ENCODE assay signal across 8 cellular contexts in genomic region chr21:33968082-33968997, GRCh38. TPM values are rescaled to one million over a fixed set of nuclear protein-coding genes. Genes with fewer than 3 reads are reported as not detected.
DNase-seq lines count a peak whose midpoint lies in the region; ATAC-seq and TF ChIP-seq lines count a peak whose summit lies in the region.

No MANE protein-coding gene starts in this region.

- TF ChIP-seq CTCF in Calu3 (IDR thresholded peaks at IDR 0.05; ENCODE audit: unreplicated experiment), result no peak

- H3K9me3 ChIP-seq in subcutaneous abdominal adipose tissue (ENCODE audit: control insufficient read depth in 5 of 5, low read length in 5 of 5), result no peaks in the 10 kb centered on the region

- ATAC-seq in activated CD8-positive, alpha-beta T cell treated with anti-CD3 and anti-CD28 coated beads, Interleukin-2, amount 10 ng/mL, durations not matched to agents 7 days and 5 days, result no peak
- no peak for ATAC-seq in HG02870 (IDR thresholded peaks at IDR 0.05; ENCODE audit: unreplicated experiment)

- peak overlapping the region in 1 of 5 donors; percentile 15 for H3K4me3 ChIP-seq in subcutaneous abdominal adipose tissue (ENCODE audit: low read depth in 1 of 5, low read length in 5 of 5)

- no peaks in the 10 kb centered on the region for H3K36me3 ChIP-seq in subcutaneous abdominal adipose tissue (ENCODE audit: control insufficient read depth in 5 of 5, insufficient read depth in 5 of 5, low read length in 5 of 5)

- intact Hi-C loops in Calu3 (cut with micrococcal nuclease; ENCODE audit: unreplicated experiment), result no loop called here

- POLR2A ChIA-PET in activated CD8-positive, alpha-beta T cell treated with anti-CD3 and anti-CD28 coated beads, Interleukin-2, amount 10 ng/mL, durations not matched to agents 7 days and 5 days (lab: Charles Lee), result interaction anchor here (0.9 to 4.9 kb wide), 2 partner anchors 19 to 87 kb away, joined by 3 to 30 read pairs; no protein-coding TSS in a partner anchor

- peaks cover 36% of the 10 kb centered on the region for H3K4me1 Mint-ChIP-seq in Calu3 (ENCODE audit: low read depth, unreplicated experiment)
- peaks cover 15% of the 10 kb centered on the region for H3K4me1 Mint-ChIP-seq in activated CD8-positive, alpha-beta T cell treated with anti-CD3 and anti-CD28 coated beads, Interleukin-2, amount 10 ng/mL, durations not matched to agents 7 days and 5 days (ENCODE audit: low read depth)

- no peaks in the 10 kb centered on the region for H3K36me3 Mint-ChIP-seq in Calu3 (ENCODE audit: insufficient read depth, unreplicated experiment)
- peaks cover 51% of the 10 kb centered on the region for H3K36me3 Mint-ChIP-seq in activated CD8-positive, alpha-beta T cell treated with anti-CD3 and anti-CD28 coated beads, Interleukin-2, amount 10 ng/mL, durations not matched to agents 7 days and 5 days (ENCODE audit: low read depth)

- H3K27ac Mint-ChIP-seq in Calu3 (ENCODE audit: unreplicated experiment), result peak overlapping the region; percentile 58
- peak overlapping the region; percentile 19 for H3K27ac Mint-ChIP-seq in activated CD8-positive, alpha-beta T cell treated with anti-CD3 and anti-CD28 coated beads, Interleukin-2, amount 10 ng/mL, durations not matched to agents 7 days and 5 days

- peaks cover 0 to 4% (median 0%) of the 10 kb centered on the region in 5 donors for H3K27me3 ChIP-seq in subcutaneous abdominal adipose tissue (ENCODE audit: control insufficient read depth in 5 of 5, insufficient read depth in 4 of 5, low read length in 5 of 5)

- no TSS peak for BruUV-seq in Calu3 (replicated peaks; lab: Mats Ljungman, UMichigan)

- H3K4me3 Mint-ChIP-seq in Calu3 (ENCODE audit: low read depth, unreplicated experiment), result peak overlapping the region; percentile 21
- no peak overlapping the region for H3K4me3 Mint-ChIP-seq in activated CD8-positive, alpha-beta T cell treated with anti-CD3 and anti-CD28 coated beads, Interleukin-2, amount 10 ng/mL, durations not matched to agents 7 days and 5 days

- no peaks in the 10 kb centered on the region for H3K9me3 Mint-ChIP-seq in Calu3 (ENCODE audit: low read depth, unreplicated experiment)
- H3K9me3 Mint-ChIP-seq in activated CD8-positive, alpha-beta T cell treated with anti-CD3 and anti-CD28 coated beads, Interleukin-2, amount 10 ng/mL, durations not matched to agents 7 days and 5 days (ENCODE audit: insufficient read depth), result no peaks in the 10 kb centered on the region

- H3K9ac ChIP-seq in subcutaneous abdominal adipose tissue (ENCODE audit: low read length in 5 of 5), result no peak overlapping the region

- DNase-seq in Calu3, result peak; percentile 36
- DNase-seq in HT-29 (ENCODE audit: low spot score), result peak; percentile 49
- DNase-seq in activated CD8-positive, alpha-beta T cell treated with anti-CD3 and anti-CD28 coated beads, Interleukin-2, amount 10 ng/mL, durations not matched to agents 7 days and 5 days, result peak; percentile 34
- peak; percentile 60 for DNase-seq in hepatic stellate cell (ENCODE audit: low spot score)
- no peak for DNase-seq in OCI-M2 (lab: John Stamatoyannopoulos, UW; ENCODE audit: unreplicated experiment)
- DNase-seq in GF-D8 (lab: John Stamatoyannopoulos, UW), result no peak

- CTCF ChIA-PET in Calu3 (lab: Charles Lee), result interaction anchor here (0.5 kb wide), 1 partner anchor 281 kb away, joined by 5 read pairs; no protein-coding TSS in a partner anchor
- CTCF ChIA-PET in activated CD8-positive, alpha-beta T cell treated with anti-CD3 and anti-CD28 coated beads, Interleukin-2, amount 10 ng/mL, durations not matched to agents 7 days and 5 days (lab: Charles Lee), result interaction anchor here (1.4 to 2.0 kb wide), 3 partner anchors 9 to 44 kb away, joined by 3 to 11 read pairs (median 4); no protein-coding TSS in a partner anchor

- peak overlapping the region; percentile 4 for H3K27ac ChIP-seq in subcutaneous abdominal adipose tissue (ENCODE audit: low read depth, low read length)

- no peaks in the 10 kb centered on the region for H3K27me3 Mint-ChIP-seq in Calu3 (ENCODE audit: unreplicated experiment)
- H3K27me3 Mint-ChIP-seq in activated CD8-positive, alpha-beta T cell treated with anti-CD3 and anti-CD28 coated beads, Interleukin-2, amount 10 ng/mL, durations not matched to agents 7 days and 5 days (ENCODE audit: low read depth), result no peaks in the 10 kb centered on the region

- H3K4me1 ChIP-seq in subcutaneous abdominal adipose tissue (ENCODE audit: control insufficient read depth in 5 of 5, insufficient read depth in 5 of 5, low read length in 5 of 5), result peaks cover 0 to 33% (median 14%) of the 10 kb centered on the region in 5 donors

RNA-seq across cellular contexts. Expression of gene ATP5PO, which starts 52.7 kb away (rescaled TPM):
- 125 and 130 TPM in 2 replicates for total RNA-seq in Calu3 (2022)
- total RNA-seq in HT-29 (2014; rRNA removed; shearing (Covaris generic)), result 70.1 and 71.3 TPM in 2 replicates
- total RNA-seq in activated CD8-positive, alpha-beta T cell treated with anti-CD3 and anti-CD28 coated beads, Interleukin-2, amount 10 ng/mL, durations not matched to agents 7 days and 5 days, result 100 to 1,000 TPM; 229 to 231 TPM

Comparison
In these comparisons a context has a peak if more than half of its experiments do, and no peak if none do; other contexts are left out.
1. DNase-seq: peak in Calu3 (single experiment), HT-29 (single experiment), activated CD8-positive, alpha-beta T cell treated with anti-CD3 and anti-CD28 coated beads, Interleukin-2, amount 10 ng/mL, durations not matched to agents 7 days and 5 days (single experiment) and hepatic stellate cell (single experiment); none in OCI-M2 (single experiment) and GF-D8 (single experiment).